In genomic region chr6:37637562-37638413, GRCh38 we compare ENCODE assay signal across 20 cellular contexts.
"Had no signal": no experiment of that assay in that cellular context is flagged by ENCODE, and none has a peak within 500 bp of the region (broad histone marks: within the 10 kb centered on the region; RNA-seq: fewer than 3 reads in every experiment).

No MANE protein-coding gene starts in this region.

- H3K27ac Mint-ChIP-seq: activated B cell treated with CpG ODN at 0.5 μM for 24 hours; activated CD4-positive, alpha-beta memory T cell treated with anti-CD3 and anti-CD28 coated beads for 36 hours; activated naive CD8-positive, alpha-beta T cell treated with anti-CD3 and anti-CD28 coated beads for 36 hours; effector memory CD8-positive, alpha-beta T cell; memory B cell; natural killer cell; stimulated activated effector memory CD8-positive, alpha-beta T cell treated with anti-CD3 and anti-CD28 coated beads, Interleukin-12 subunit alpha, Interleukin-12 subunit beta, amount 100 ng/mL, for 72 hours had no signal

- H2AFZ ChIP-seq: parathyroid adenoma had no signal

- H3K9me3 Mint-ChIP-seq: activated B cell treated with CpG ODN at 0.5 μM for 24 hours; activated CD4-positive, alpha-beta memory T cell treated with anti-CD3 and anti-CD28 coated beads for 36 hours; activated naive CD8-positive, alpha-beta T cell treated with anti-CD3 and anti-CD28 coated beads for 36 hours; effector memory CD8-positive, alpha-beta T cell; memory B cell; natural killer cell; stimulated activated effector memory CD8-positive, alpha-beta T cell treated with anti-CD3 and anti-CD28 coated beads, Interleukin-12 subunit alpha, Interleukin-12 subunit beta, amount 100 ng/mL, for 72 hours had no signal

- H3K36me3 ChIP-seq: cardiac muscle cell, left lung, neutrophil, sigmoid colon had no signal

- H3K4me3 ChIP-seq: cardiac muscle cell, left lung, mucosa of descending colon, sigmoid colon, testis had no signal

- H3K4me3 Mint-ChIP-seq: activated B cell treated with CpG ODN at 0.5 μM for 24 hours; activated CD4-positive, alpha-beta memory T cell treated with anti-CD3 and anti-CD28 coated beads for 36 hours; activated naive CD8-positive, alpha-beta T cell treated with anti-CD3 and anti-CD28 coated beads for 36 hours; effector memory CD8-positive, alpha-beta T cell; memory B cell; natural killer cell; stimulated activated effector memory CD8-positive, alpha-beta T cell treated with anti-CD3 and anti-CD28 coated beads, Interleukin-12 subunit alpha, Interleukin-12 subunit beta, amount 100 ng/mL, for 72 hours had no signal

- H3K4me1 ChIP-seq: left lung, parathyroid adenoma, sigmoid colon, testis had no signal

- H3K79me2 ChIP-seq: parathyroid adenoma had no signal

- H3K27ac ChIP-seq: cardiac muscle cell, left lung, neutrophil, parathyroid adenoma, sigmoid colon, testis had no signal

- H3K9me3 ChIP-seq: left lung, mucosa of descending colon, neutrophil, sigmoid colon, testis had no signal

- H3K9ac ChIP-seq: parathyroid adenoma had no signal

- H3K27me3 Mint-ChIP-seq: activated B cell treated with CpG ODN at 0.5 μM for 24 hours; activated CD4-positive, alpha-beta memory T cell treated with anti-CD3 and anti-CD28 coated beads for 36 hours; activated naive CD8-positive, alpha-beta T cell treated with anti-CD3 and anti-CD28 coated beads for 36 hours had no signal

- ATAC-seq: effector memory CD8-positive, alpha-beta T cell; left lung; mucosa of descending colon; natural killer cell; stimulated activated effector memory CD8-positive, alpha-beta T cell treated with anti-CD3 and anti-CD28 coated beads, Interleukin-12 subunit alpha, Interleukin-12 subunit beta, amount 100 ng/mL, for 72 hours had no signal

- DNase-seq: activated B cell treated with CpG ODN at 0.5 μM for 24 hours; activated CD4-positive, alpha-beta memory T cell treated with anti-CD3 and anti-CD28 coated beads for 36 hours; activated CD4-positive, alpha-beta T cell treated with anti-CD3 and anti-CD28 coated beads for 4 hours; activated naive CD4-positive, alpha-beta T cell; activated naive CD8-positive, alpha-beta T cell treated with anti-CD3 and anti-CD28 coated beads for 36 hours; activated T-cell treated with anti-CD3 and anti-CD28 coated beads for 4 hours; amniotic stem cell; effector memory CD8-positive, alpha-beta T cell; head of caudate nucleus; left lung; mucosa of descending colon; natural killer cell; sigmoid colon; stimulated activated CD4-positive, alpha-beta T cell treated with anti-CD3 and anti-CD28 coated beads, Interleukin-4, amount 100 ng/mL, for 24 hours; testis had no signal

- H3K36me3 Mint-ChIP-seq: activated CD4-positive, alpha-beta memory T cell treated with anti-CD3 and anti-CD28 coated beads for 36 hours; activated naive CD8-positive, alpha-beta T cell treated with anti-CD3 and anti-CD28 coated beads for 36 hours; natural killer cell; stimulated activated effector memory CD8-positive, alpha-beta T cell treated with anti-CD3 and anti-CD28 coated beads, Interleukin-12 subunit alpha, Interleukin-12 subunit beta, amount 100 ng/mL, for 72 hours had no signal

- H3K4me1 Mint-ChIP-seq: activated B cell treated with CpG ODN at 0.5 μM for 24 hours; memory B cell; natural killer cell; stimulated activated effector memory CD8-positive, alpha-beta T cell treated with anti-CD3 and anti-CD28 coated beads, Interleukin-12 subunit alpha, Interleukin-12 subunit beta, amount 100 ng/mL, for 72 hours had no signal

- H3K27me3 ChIP-seq: cardiac muscle cell, sigmoid colon, testis had no signal
